In genomic region chr1:45521413-45522323, GRCh38 we compare ENCODE assay signal across 1 cellular context.
TF ChIP-seq lines count a peak whose summit lies in the region.

TSS of gene PRDX1 (minus strand) at chr1:45521884. CDS start at chr1:45519043, 2,841 bp downstream.

TF ChIP-seq in HepG2, 621 proteins besides CTCF, POLR2A, EP300 and RAD21 (continued from another document and continues in another):
- 0 out of 2 replicates have a peak, but pooled peaks have one; percentile 42 for TF ChIP-seq ZNF879 (CRISPR knock-in tag; IDR thresholded peaks at IDR 0.05)
- peak; percentile 47 for TF ChIP-seq NFYC (CRISPR knock-in tag; IDR thresholded peaks at IDR 0.05)
- peak; percentile 55 for TF ChIP-seq TAF15 (IDR thresholded peaks at IDR 0.05; ENCODE audit: low read depth, low read length, poor library complexity, severe bottlenecking)
- peak; percentile 60; the same call in 1 of the 2 replicates for TF ChIP-seq KLF9 (CRISPR knock-in tag; IDR thresholded peaks at IDR 0.05; ENCODE audit: low read depth)
- TF ChIP-seq PBX3 (CRISPR knock-in tag; IDR thresholded peaks at IDR 0.05; ENCODE audit: borderline replicate concordance) = peak; percentile 89; the same call in 1 of the 2 replicates
- TF ChIP-seq SCMH1 (CRISPR knock-in tag; IDR thresholded peaks at IDR 0.05; ENCODE audit: borderline replicate concordance) = no peak
- TF ChIP-seq MAX (IDR thresholded peaks at IDR 0.05) = peak; percentile 85
- peak; percentile 93 for TF ChIP-seq DBP (CRISPR knock-in tag; IDR thresholded peaks at IDR 0.05; ENCODE audit: not compliant biosample characterization)
- peak; percentile 96 for TF ChIP-seq HMGXB3 (CRISPR knock-in tag; IDR thresholded peaks at IDR 0.05; ENCODE audit: borderline replicate concordance)
- TF ChIP-seq ZNF552 (CRISPR knock-in tag; IDR thresholded peaks at IDR 0.05; ENCODE audit: borderline replicate concordance) = peak; percentile 91; the same call in 1 of the 2 replicates
- TF ChIP-seq GABPB1 (CRISPR knock-in tag; IDR thresholded peaks at IDR 0.05) = peak; percentile 83
- no peak for TF ChIP-seq ZNF318 (CRISPR knock-in tag; IDR thresholded peaks at IDR 0.05)
- no peak for TF ChIP-seq CSRNP2 (CRISPR knock-in tag; conservative IDR thresholded peaks at IDR 0.05; ENCODE audit: low read depth)
- peak; percentile 95 for TF ChIP-seq HNRNPLL (IDR thresholded peaks at IDR 0.05; ENCODE audit: low read depth, low read length, poor library complexity, severe bottlenecking)
- TF ChIP-seq ZNF609 (CRISPR knock-in tag; IDR thresholded peaks at IDR 0.05; ENCODE audit: borderline replicate concordance) = peak; percentile 75
- peak; percentile 79; the same call in 1 of the 2 replicates for TF ChIP-seq MTA1 (CRISPR knock-in tag; IDR thresholded peaks at IDR 0.05; ENCODE audit: borderline replicate concordance)
- TF ChIP-seq ZNF816 (CRISPR knock-in tag; IDR thresholded peaks at IDR 0.05; ENCODE audit: borderline replicate concordance) = 0 out of 2 replicates have a peak, but pooled peaks have one; percentile 67
- peak; percentile 85 for TF ChIP-seq ZMYM3 (CRISPR knock-in tag; IDR thresholded peaks at IDR 0.05)
- peak; percentile 96 for TF ChIP-seq ZNF275 (CRISPR knock-in tag; IDR thresholded peaks at IDR 0.05; ENCODE audit: borderline replicate concordance)
- no peak; the same call in none of the 2 replicates for TF ChIP-seq BRCA1 (CRISPR knock-in tag; IDR thresholded peaks at IDR 0.05)
- peak; percentile 76 to 90 for TF ChIP-seq MAFK (conservative IDR thresholded peaks at IDR 0.05 in 1 of 2, IDR thresholded peaks at IDR 0.05 in 1 of 2; ENCODE audit: low read length in 2 of 2)
- peak; percentile 85; the same call in 1 of the 2 replicates for TF ChIP-seq ZNF572 (CRISPR knock-in tag; IDR thresholded peaks at IDR 0.05)
- no peak for TF ChIP-seq STAG1 (CRISPR knock-in tag; IDR thresholded peaks at IDR 0.05)
- TF ChIP-seq ESRRA (CRISPR knock-in tag; IDR thresholded peaks at IDR 0.05; ENCODE audit: low read depth) = 0 out of 2 replicates have a peak, but pooled peaks have one; percentile 74
- TF ChIP-seq HDAC2 (CRISPR knock-in tag; IDR thresholded peaks at IDR 0.05) = peak; percentile 78
- TF ChIP-seq ISX (CRISPR knock-in tag; conservative IDR thresholded peaks at IDR 0.05) = peak; percentile 77; the same call in 1 of the 2 replicates
- TF ChIP-seq CEBPG (CRISPR knock-in tag; IDR thresholded peaks at IDR 0.05) = peak; percentile 76
- peak; percentile 87 for TF ChIP-seq ZSCAN29 (CRISPR knock-in tag; conservative IDR thresholded peaks at IDR 0.05)
- peak; percentile 85 for TF ChIP-seq ZNF768 (CRISPR knock-in tag; IDR thresholded peaks at IDR 0.05)
